ENCODE assay signal across 17 cellular contexts in the genomic region with DNA sequence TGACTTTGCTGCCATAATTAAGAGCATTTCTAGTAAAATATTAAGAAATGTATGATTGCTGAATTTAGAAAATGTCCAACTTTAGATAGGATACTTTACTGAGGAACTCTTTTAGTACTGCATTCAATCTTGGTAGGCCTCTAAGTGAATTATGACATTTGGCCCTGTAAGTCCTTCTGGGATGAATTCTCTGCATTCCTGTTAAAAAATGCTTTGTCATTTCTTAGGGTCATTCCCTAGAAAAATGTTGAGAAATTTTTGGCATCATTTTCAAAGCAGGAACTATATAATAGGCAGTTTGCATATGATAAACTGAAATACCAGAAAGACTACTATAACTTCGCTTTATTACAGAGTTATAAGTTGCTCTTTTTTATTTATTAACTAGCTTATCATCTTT.
DNase-seq lines count a peak whose midpoint lies in the region; ATAC-seq and TF ChIP-seq lines count a peak whose summit lies in the region.
"Had no signal": no experiment of that assay in that cellular context is flagged by ENCODE, and none has a peak within 500 bp of the region (broad histone marks: within the 10 kb centered on the region; RNA-seq: fewer than 3 reads in every experiment).

No MANE protein-coding gene starts in this region.

- ATAC-seq in foreskin keratinocyte = no peak
- ATAC-seq: sciatic nerve had no signal

- H3K4me3 ChIP-seq in lower leg skin (ENCODE audit: low read depth, poor library complexity, severe bottlenecking) (no peak overlapping the region), BE2C (ENCODE audit: low read depth, low read length) (no peak overlapping the region), spleen (no peak overlapping the region)
- H3K4me3 ChIP-seq: neural progenitor cell had no signal

- H3K27me3 ChIP-seq in BE2C (no peaks in the 10 kb centered on the region; the same call in 1 of the 2 replicates), foreskin keratinocyte (no peaks in the 10 kb centered on the region), spleen (replicated peaks in 1 of 7) (no peaks in the 10 kb centered on the region)
- H3K27me3 ChIP-seq: brain microvascular endothelial cell, neural progenitor cell had no signal

- TF ChIP-seq POLR2A in lower leg skin (IDR thresholded peaks at IDR 0.05) (no peak), spleen (IDR thresholded peaks at IDR 0.05) (no peak)

- H3K4me1 ChIP-seq in BE2C (no peaks in the 10 kb centered on the region), foreskin keratinocyte (peaks cover 5% of the 10 kb centered on the region), spleen (peaks cover 0 to under 1% (median 0%) of the 10 kb centered on the region in 6 donors)

- no peaks in the 10 kb centered on the region for H3K9me3 ChIP-seq in BE2C
- no peaks in the 10 kb centered on the region for H3K9me3 ChIP-seq in spleen

- TF ChIP-seq CTCF in lower leg skin (IDR thresholded peaks at IDR 0.05) (no peak), BE2C (IDR thresholded peaks at IDR 0.05; ENCODE audit: low read depth, low read length) (no peak), foreskin keratinocyte (conservative IDR thresholded peaks at IDR 0.05) (no peak), spleen (IDR thresholded peaks at IDR 0.05 in 8 of 11, conservative IDR thresholded peaks at IDR 0.05 in 3 of 11) (no peak)

- H3K36me3 ChIP-seq in BE2C (no peaks in the 10 kb centered on the region), spleen (peaks cover 0 to 4% (median 0%) of the 10 kb centered on the region in 6 donors)
- H3K36me3 ChIP-seq: brain microvascular endothelial cell, neural progenitor cell had no signal

- 81 to 96% methylated on average over 1 of the region's 1 CpG for WGBS in lower leg skin, 2 donors
- 79 to 89% (median 84%) methylated on average over 1 of the region's 1 CpG for WGBS in spleen, 5 donors

- intact Hi-C loops in lower leg skin (cut with DNase I; ENCODE audit: low total_unique reads) = no loop called here
- intact Hi-C loops in spleen (cut with DNase I; ENCODE audit: low total_unique reads) = no loop called here

- H3K27ac ChIP-seq in foreskin keratinocyte (no peak overlapping the region), spleen (peak overlapping the region in 2 of 8 donors; percentile 42 to 55)
- H3K27ac ChIP-seq: KMS-11, neural progenitor cell had no signal

- DNase-seq in AG08395 (ENCODE audit: low spot score) (peak; percentile 63), LHCN-M2 (ENCODE audit: low read depth) (peak; percentile 21), fibroblast of gingiva (ENCODE audit: low read depth) (peak; percentile 65), non-pigmented ciliary epithelial cell (ENCODE audit: low read depth) (peak; percentile 10), lower leg skin (ENCODE audit: low spot score in 2 of 2) (no peak), BE2C (no peak), foreskin keratinocyte (no peak), spleen (no peak)
- DNase-seq: activated CD4-positive, alpha-beta T cell treated with anti-CD3 and anti-CD28 coated beads for 4 hours; activated CD8-positive, alpha-beta memory T cell treated with anti-CD3 and anti-CD28 coated beads, Interleukin-2, amount 50 U/mL, for 48 hours; activated naive CD4-positive, alpha-beta T cell; brain microvascular endothelial cell; effector CD8-positive, alpha-beta T cell; SHP77 treated with DMSO at 0.1 percent for 48 hours had no signal

Comparison
In these comparisons a context has a peak if more than half of its experiments do, and no peak if none do; other contexts are left out.
1. DNase-seq: peak in AG08395 (single experiment), LHCN-M2 (single experiment), fibroblast of gingiva (single experiment) and non-pigmented ciliary epithelial cell (single experiment); none in lower leg skin (0 of 2), BE2C (single experiment), foreskin keratinocyte (0 of 2) and spleen (single experiment).